In genomic region chr10:44195120-44196007, GRCh38 we compare ENCODE assay signal across 11 cellular contexts.
DNase-seq lines count a peak whose midpoint lies in the region; ATAC-seq, FAIRE-seq and TF ChIP-seq lines count a peak whose summit lies in the region.
"Had no signal": no experiment of that assay in that cellular context is flagged by ENCODE, and none has a peak within 500 bp of the region (broad histone marks: within the 10 kb centered on the region; RNA-seq: fewer than 3 reads in every experiment).

No MANE protein-coding gene starts in this region.

- H3K4me2 ChIP-seq in A549 (peak overlapping the region; percentile 50), mesenchymal stem cell (ENCODE audit: low read length, poor library complexity, severe bottlenecking) (no peak overlapping the region)

- 0 out of 5 replicates have a peak, but pooled peaks of 1 of the 2 experiments have one; percentile 9 for TF ChIP-seq EP300 in A549 (IDR thresholded peaks at IDR 0.05)

- peak overlapping the region; percentile 5 for H2BK120ac ChIP-seq in mesenchymal stem cell (ENCODE audit: low read depth, low read length)

- H3K79me1 ChIP-seq in mesenchymal stem cell (replicated peaks; ENCODE audit: low read length, poor library complexity, severe bottlenecking): no peaks in the 10 kb centered on the region

- H3K9ac ChIP-seq in mesenchymal stem cell (ENCODE audit: low read length): peak overlapping the region; percentile 30

- no peak for TF ChIP-seq POLR2A in A549 (IDR thresholded peaks at IDR 0.05; ENCODE audit: low read length)

- no peak overlapping the region for H3K4me3 Mint-ChIP-seq in CD4-positive, alpha-beta memory T cell

- DNase-seq in A549 (ENCODE audit: low read depth in 1 of 2, low spot score in 1 of 2) (peak; percentile 28 to 29), M059J (ENCODE audit: low read depth) (peak; percentile 96), dermis microvascular lymphatic vessel endothelial cell (ENCODE audit: low read depth in 2 of 2) (peak; percentile 32 to 79), mesenchymal stem cell (peak; percentile 86), cerebellar cortex (ENCODE audit: low spot score) (no peak), globus pallidus (ENCODE audit: low spot score) (no peak), NCI-H526 (lab: John Stamatoyannopoulos, UW) (no peak)
- DNase-seq in CD4-positive, alpha-beta memory T cell: no peak
- DNase-seq: activated CD4-positive, alpha-beta T cell treated with anti-CD3 and anti-CD28 coated beads, Interleukin-2, amount 50 U/mL, for 4 hours; NCI-H510A had no signal

- H2AFZ ChIP-seq in mesenchymal stem cell (ENCODE audit: low read depth, low read length): no peak overlapping the region

- H3K9me3 ChIP-seq in A549: no peaks in the 10 kb centered on the region
- peaks cover 6% of the 10 kb centered on the region for H3K9me3 ChIP-seq in mesenchymal stem cell (ENCODE audit: control insufficient read depth, low read length)
- H3K9me3 ChIP-seq in CD4-positive, alpha-beta memory T cell (ENCODE audit: control insufficient read depth in 1 of 2, low read length in 2 of 2): no peaks in the 10 kb centered on the region

- no peak overlapping the region for H3K14ac ChIP-seq in mesenchymal stem cell (ENCODE audit: low read length in 2 of 2)

- H3K27ac ChIP-seq in A549 (peak overlapping the region; percentile 62 to 64; a peak in 5 of 6 replicates), mesenchymal stem cell (ENCODE audit: low read length, poor library complexity, severe bottlenecking) (peak overlapping the region; percentile 73)
- no peak overlapping the region for H3K27ac ChIP-seq in CD4-positive, alpha-beta memory T cell (ENCODE audit: low read depth, low read length)
- H3K27ac ChIP-seq: C4-2B had no signal

- no peak for FAIRE-seq in A549 (lab: Jason Lieb, UNC)

- no peaks in the 10 kb centered on the region for H3K36me3 ChIP-seq in mesenchymal stem cell (ENCODE audit: control insufficient read depth in 1 of 2, insufficient read depth in 2 of 2, low read depth in 1 of 2, low read length in 2 of 2)
- H3K36me3 ChIP-seq in CD4-positive, alpha-beta memory T cell (ENCODE audit: insufficient read depth, low read length): no peaks in the 10 kb centered on the region

- no peaks in the 10 kb centered on the region for H3K36me3 Mint-ChIP-seq in CD4-positive, alpha-beta memory T cell

- H3K4me1 ChIP-seq in A549 (peaks cover 17% of the 10 kb centered on the region), mesenchymal stem cell (ENCODE audit: control insufficient read depth, insufficient read depth, low read depth, low read length) (peaks cover 24% of the 10 kb centered on the region)
- H3K4me1 ChIP-seq in CD4-positive, alpha-beta memory T cell (ENCODE audit: insufficient read depth, low read length): no peaks in the 10 kb centered on the region

- H3K4me1 Mint-ChIP-seq in CD4-positive, alpha-beta memory T cell: no peaks in the 10 kb centered on the region

- intact Hi-C loops in CD4-positive, alpha-beta memory T cell (cut with micrococcal nuclease): no loop called here

- H3K27ac Mint-ChIP-seq in CD4-positive, alpha-beta memory T cell: peak overlapping the region in 1 of 7 donors; percentile 20

- H4K8ac ChIP-seq in mesenchymal stem cell (ENCODE audit: low read length): no peak overlapping the region

- no peak for TF ChIP-seq CTCF in A549 (IDR thresholded peaks at IDR 0.05)

- no peaks in the 10 kb centered on the region for H3K27me3 ChIP-seq in mesenchymal stem cell (ENCODE audit: control insufficient read depth in 1 of 2, insufficient read depth in 1 of 2, low read length in 2 of 2)
- H3K27me3 ChIP-seq in CD4-positive, alpha-beta memory T cell (ENCODE audit: insufficient read depth, low read length): no peaks in the 10 kb centered on the region

- TF ChIP-seq RAD21 in A549 (conservative IDR thresholded peaks at IDR 0.05 in 1 of 2, IDR thresholded peaks at IDR 0.05 in 1 of 2): no peak

- 10% methylated on average over 9 of the region's 9 CpGs for WGBS in A549 (ENCODE audit: missing lambda C conversion rate)
- WGBS in mesenchymal stem cell: 42% methylated on average over 8 of the region's 9 CpGs

- no peak overlapping the region for H2BK5ac ChIP-seq in mesenchymal stem cell (ENCODE audit: low read depth, low read length, poor library complexity, severe bottlenecking)

- H3K18ac ChIP-seq in mesenchymal stem cell (ENCODE audit: low read depth in 1 of 2, low read length in 2 of 2): peak overlapping the region in 1 of 2 experiments; percentile 16

- CTCF ChIA-PET in A549 (lab: Yijun Ruan, JAX): interaction anchor here (2.2 kb wide), 1 partner anchor 10 kb away, joined by 6 read pairs; no protein-coding TSS in a partner anchor
- CTCF ChIA-PET in CD4-positive, alpha-beta memory T cell (lab: Charles Lee; ENCODE audit: partially characterized antibody): no interaction called here

- peak overlapping the region; percentile 70 for H4K91ac ChIP-seq in mesenchymal stem cell (ENCODE audit: low read length)

- no peak overlapping the region for H2BK15ac ChIP-seq in mesenchymal stem cell (ENCODE audit: low read depth, poor library complexity, severe bottlenecking)

- POLR2A ChIA-PET in A549 (lab: Yijun Ruan, JAX): interaction anchor here (0.5 kb wide), 1 partner anchor 790 kb away, joined by 3 read pairs; no protein-coding TSS in a partner anchor
- POLR2A ChIA-PET in CD4-positive, alpha-beta memory T cell (lab: Charles Lee; ENCODE audit: partially characterized antibody): no interaction called here

- H2AK5ac ChIP-seq in mesenchymal stem cell (ENCODE audit: low read length, severe bottlenecking): peak overlapping the region; percentile 67

- no peak overlapping the region for H3K4me3 ChIP-seq in A549
- no peak overlapping the region for H3K4me3 ChIP-seq in mesenchymal stem cell (ENCODE audit: insufficient read depth in 1 of 2, low read depth in 1 of 2, low read length in 2 of 2)
- H3K4me3 ChIP-seq in CD4-positive, alpha-beta memory T cell (ENCODE audit: low read length in 2 of 2): no peak overlapping the region

- no peak overlapping the region for H3K23ac ChIP-seq in mesenchymal stem cell (ENCODE audit: low read length in 2 of 2)

- H3K27me3 Mint-ChIP-seq in CD4-positive, alpha-beta memory T cell: peaks cover 3 to 6% of the 10 kb centered on the region in 2 donors

- peak; percentile 73 to 86; a peak in 3 of 6 replicates for ATAC-seq in A549

- H3K4ac ChIP-seq in mesenchymal stem cell (ENCODE audit: low read depth in 1 of 2, low read length in 2 of 2): peak overlapping the region in 1 of 2 experiments; percentile 20

- peaks cover 0 to 10% (median 3%) of the 10 kb centered on the region in 8 donors for H3K9me3 Mint-ChIP-seq in CD4-positive, alpha-beta memory T cell

- H2BK12ac ChIP-seq in mesenchymal stem cell (ENCODE audit: low read length in 2 of 2): peak overlapping the region in 1 of 2 experiments; percentile 19

TF ChIP-seq in A549, 52 proteins besides CTCF, POLR2A, EP300 and RAD21:
- TF ChIP-seq CBX2 (IDR thresholded peaks at IDR 0.05; ENCODE audit: borderline replicate concordance, low read depth) (no peak), NPAS2 (CRISPR knock-in tag; IDR thresholded peaks at IDR 0.05; ENCODE audit: borderline replicate concordance) (no peak), EHF (CRISPR knock-in tag; IDR thresholded peaks at IDR 0.05) (no peak), SREBF2 (IDR thresholded peaks at IDR 0.05) (no peak), FOSL2 (IDR thresholded peaks at IDR 0.05) (0 out of 2 replicates have a peak, but pooled peaks have one; percentile 28), FOSL2 (CRISPR knock-in tag; IDR thresholded peaks at IDR 0.05) (no peak)
TF ChIP-seq in A549: peak in this region for 1.

Comparison
In these comparisons a context has a peak if more than half of its experiments do, and no peak if none do; other contexts are left out.
1. DNase-seq: peak in A549 (2 of 2), M059J (single experiment), dermis microvascular lymphatic vessel endothelial cell (2 of 2) and mesenchymal stem cell (single experiment); none in cerebellar cortex (single experiment), CD4-positive, alpha-beta memory T cell (0 of 5), globus pallidus (single experiment) and NCI-H526 (0 of 2).